Comparison of ENCODE assay signal across 8 cellular contexts in genomic region chr1:62435231-62436038, GRCh38. TPM values are rescaled to one million over a fixed set of nuclear protein-coding genes. Genes with fewer than 3 reads are reported as not detected.
DNase-seq lines count a peak whose midpoint lies in the region; TF ChIP-seq lines count a peak whose summit lies in the region.

No MANE protein-coding gene starts in this region.

- H2AFZ ChIP-seq in SK-N-SH (ENCODE audit: low read depth), result peak overlapping the region; percentile 88
- peak overlapping the region; percentile 98 for H2AFZ ChIP-seq in osteoblast (ENCODE audit: low read length)

- H3K27ac ChIP-seq in SK-N-SH (ENCODE audit: low read depth in 2 of 2, low read length in 1 of 2), result peak overlapping the region; percentile 97 to 100
- peak overlapping the region; percentile 98 to 99 (median 99) for H3K27ac ChIP-seq in esophagus squamous epithelium
- peak overlapping the region; percentile 99 for H3K27ac ChIP-seq in osteoblast (ENCODE audit: low read depth, low read length)

- H3K9me2 ChIP-seq in SK-N-SH, result no peaks in the 10 kb centered on the region

- CTCF ChIA-PET in SK-N-SH (lab: Yijun Ruan, JAX), result interaction anchor here (1.0 to 1.6 kb wide), 4 partner anchors 12 to 291 kb away, joined by 3 to 7 read pairs (median 4); no protein-coding TSS in a partner anchor

- peak overlapping the region; percentile 94 to 96 for H3K4me3 ChIP-seq in SK-N-SH (ENCODE audit: low read depth in 2 of 2, low read length in 1 of 2)
- peak overlapping the region; percentile 76 to 99 (median 96) for H3K4me3 ChIP-seq in esophagus squamous epithelium
- peak overlapping the region; percentile 90 for H3K4me3 ChIP-seq in osteoblast (ENCODE audit: insufficient read depth, low read length)

- peak overlapping the region; percentile 99 for H3K9ac ChIP-seq in SK-N-SH

- H3K4me2 ChIP-seq in SK-N-SH (peak overlapping the region; percentile 88), osteoblast (ENCODE audit: insufficient read depth, low read length) (peak overlapping the region; percentile 99)

- intact Hi-C loops in esophagus squamous epithelium (cut with DNase I), result no loop called here

- H3K27me3 ChIP-seq in SK-N-SH (ENCODE audit: insufficient read depth) (no peaks in the 10 kb centered on the region), esophagus squamous epithelium (no peaks in the 10 kb centered on the region), osteoblast (ENCODE audit: insufficient read depth, low read length) (no peaks in the 10 kb centered on the region)

- peak; percentile 9 for DNase-seq in activated gamma-delta T cell treated with anti-CD3 and anti-CD28 coated beads, Interleukin-2, amount 50 U/mL, for 16 hours (ENCODE audit: low read depth)
- DNase-seq in activated gamma-delta T cell (lab: John Stamatoyannopoulos, UW) (no peak), SK-N-SH (no peak), esophagus squamous epithelium (lab: John Stamatoyannopoulos, UW) (no peak), osteoblast (ENCODE audit: insufficient read length, low spot score, missing footprints) (no peak), pons (ENCODE audit: low spot score) (no peak), HuH-7.5 (ENCODE audit: low spot score) (no peak)
- no peak for DNase-seq in activated effector memory CD4-positive, alpha-beta T cell treated with Interleukin-2 at 50 U/mL for 16 hours

- H3K4me1 ChIP-seq in SK-N-SH (ENCODE audit: control insufficient read depth in 1 of 2, insufficient read depth in 2 of 2, low read depth in 1 of 2, low read length in 1 of 2) (peaks cover 0 to 13% of the 10 kb centered on the region in 2 experiments; a peak in 3 of 4 replicates), esophagus squamous epithelium (peaks cover 12 to 37% (median 21%) of the 10 kb centered on the region in 3 donors), osteoblast (ENCODE audit: insufficient read depth, low read length) (peaks cover 15% of the 10 kb centered on the region)

- H3K79me2 ChIP-seq in SK-N-SH (ENCODE audit: insufficient read depth) (peaks cover 36% of the 10 kb centered on the region), osteoblast (ENCODE audit: insufficient read depth, low read length) (peaks cover 35% of the 10 kb centered on the region)

- no peak for TF ChIP-seq RAD21 in SK-N-SH (IDR thresholded peaks at IDR 0.05; ENCODE audit: low read length)

- no peak for TF ChIP-seq POLR2A in esophagus squamous epithelium (IDR thresholded peaks at IDR 0.05)

- H3F3A ChIP-seq in SK-N-SH (replicated peaks; ENCODE audit: insufficient read depth), result peaks cover 19% of the 10 kb centered on the region

- peaks cover 0 to 7% of the 10 kb centered on the region in 2 experiments for H3K36me3 ChIP-seq in SK-N-SH (replicated peaks in 1 of 2; ENCODE audit: control insufficient read depth in 1 of 2, insufficient read depth in 2 of 2, low read length in 1 of 2)
- H3K36me3 ChIP-seq in esophagus squamous epithelium, result no peaks in the 10 kb centered on the region
- H3K36me3 ChIP-seq in osteoblast (ENCODE audit: insufficient read depth, low read length), result no peaks in the 10 kb centered on the region

- no peaks in the 10 kb centered on the region for H3K9me3 ChIP-seq in SK-N-SH
- no peaks in the 10 kb centered on the region for H3K9me3 ChIP-seq in esophagus squamous epithelium
- H3K9me3 ChIP-seq in osteoblast (ENCODE audit: low read depth, low read length), result no peaks in the 10 kb centered on the region

- POLR2A ChIA-PET in SK-N-SH (lab: Yijun Ruan, JAX), result interaction anchor here (0.9 to 1.7 kb wide), 8 partner anchors 8 to 260 kb away, joined by 3 to 6 read pairs (median 3); no protein-coding TSS in a partner anchor

- 57% methylated on average over 22 of the region's 31 CpGs for WGBS in SK-N-SH (ENCODE audit: low lambda C conversion rate)
- WGBS in esophagus squamous epithelium, 2 donors, result 53 to 61% methylated on average over 24 to 28 of the region's 31 CpGs

- TF ChIP-seq CTCF in SK-N-SH (IDR thresholded peaks at IDR 0.05), result no peak
- TF ChIP-seq CTCF in esophagus squamous epithelium (IDR thresholded peaks at IDR 0.05), result no peak
- TF ChIP-seq CTCF in osteoblast (IDR thresholded peaks at IDR 0.05; ENCODE audit: extremely low read depth, low read depth, low read length), result no peak

- no peak for TF ChIP-seq EP300 in SK-N-SH (IDR thresholded peaks at IDR 0.05; ENCODE audit: borderline replicate concordance in 1 of 2, low read depth in 1 of 2, low read length in 1 of 2)

- H4K20me1 ChIP-seq in SK-N-SH (ENCODE audit: insufficient read depth) (peaks cover 15% of the 10 kb centered on the region; the same call in 1 of the 2 replicates), osteoblast (ENCODE audit: insufficient read depth, low read length) (peaks cover 2% of the 10 kb centered on the region)

TF ChIP-seq in SK-N-SH, 30 proteins besides CTCF, POLR2A, EP300 and RAD21:
- TF ChIP-seq YY1 (IDR thresholded peaks at IDR 0.05; ENCODE audit: low read depth) (no peak), USF1 (IDR thresholded peaks at IDR 0.05; ENCODE audit: borderline replicate concordance, low read depth) (no peak), RFX5 (IDR thresholded peaks at IDR 0.05; ENCODE audit: low read length) (no peak), FOXJ3 (CRISPR knock-in tag; IDR thresholded peaks at IDR 0.05) (no peak)

RNA-seq across cellular contexts. Expression of gene USP1, which starts 1.4 kb away (rescaled TPM):
- 3.9 and 4.3 TPM in 2 replicates for polyA plus RNA-seq in SK-N-SH (2012; rRNA removed)
- 6.5 and 8.3 TPM in 2 replicates for polyA plus RNA-seq in SK-N-SH (2012; cell fraction: cytosol; rRNA removed)
- 3.0 and 3.3 TPM in 2 replicates for polyA plus RNA-seq in SK-N-SH (2012; cell fraction: nucleus; rRNA removed)
- total RNA-seq in esophagus squamous epithelium, result 10 to 100 TPM; 14.6 to 31.3 (median 24.7) TPM
- total RNA-seq in osteoblast, result 20.9 and 23.5 TPM in 2 replicates
